Comparison of ENCODE assay signal across 13 cellular contexts in genomic region chr21:32475162-32475812, GRCh38.
A peak's percentile ranks its signal among the peaks of the same experiment; 100 is the strongest.
DNase-seq lines count a peak whose midpoint lies in the region; ATAC-seq, FAIRE-seq and TF ChIP-seq lines count a peak whose summit lies in the region.
"Had no signal": no experiment of that assay in that cellular context is flagged by ENCODE, and none has a peak within 500 bp of the region (broad histone marks: within the 10 kb centered on the region; RNA-seq: fewer than 3 reads in every experiment).

No MANE protein-coding gene starts in this region.

- peak; percentile 36 for DNase-seq in AG09319 (ENCODE audit: extremely low read depth, low read depth)
- peak; percentile 29 for DNase-seq in SK-MEL-5 (ENCODE audit: low read depth, low spot score)
- peak; percentile 81 for DNase-seq in fibroblast of peridontal ligament (ENCODE audit: extremely low read depth)
- DNase-seq in pancreas: no peak
- DNase-seq in GM13977 (ENCODE audit: low spot score): no peak
- DNase-seq in NCI-H748 treated with DMSO at 0.1 percent for 48 hours (lab: John Stamatoyannopoulos, UW): no peak
- DNase-seq: CD8-positive, alpha-beta memory T cell; natural killer cell; NCI-H526 treated with DMSO at 0.1 percent for 48 hours; SHP77 treated with DMSO at 0.1 percent for 48 hours; stimulated activated CD4-positive, alpha-beta T cell treated with anti-CD3 and anti-CD28 coated beads, Interleukin-12 subunit alpha, Interleukin-12 subunit beta, amount 100 ng/mL, for 4 hours had no signal

- intact Hi-C loops in pancreas (cut with DNase I): no loop called here

- peak; percentile 23 to 65 (median 41) for ATAC-seq in pancreas
- no peak for ATAC-seq in GM21723 (IDR thresholded peaks at IDR 0.05; ENCODE audit: unreplicated experiment)
- ATAC-seq in HG02678 (IDR thresholded peaks at IDR 0.05; ENCODE audit: unreplicated experiment): no peak
- ATAC-seq: natural killer cell had no signal

- H3K9me3 ChIP-seq in pancreas: no peaks in the 10 kb centered on the region

- WGBS in pancreas, 2 donors: 30 to 34% methylated on average over 9 of the region's 9 CpGs

- peak overlapping the region in 3 of 4 donors; percentile 23 to 68 (median 67) for H3K27ac ChIP-seq in pancreas

- TF ChIP-seq CTCF in AG09319 (IDR thresholded peaks at IDR 0.05; ENCODE audit: low read depth, low read length) (no peak), pancreas (IDR thresholded peaks at IDR 0.05) (no peak), GM13977 (IDR thresholded peaks at IDR 0.05; ENCODE audit: extremely low read depth, insufficient read depth, missing control alignments) (no peak)

- H3K36me3 ChIP-seq in pancreas: no peaks in the 10 kb centered on the region

- FAIRE-seq in pancreas (lab: Jason Lieb, UNC): no peak

- H3K4me3 ChIP-seq in pancreas: no peak overlapping the region

- H3K4me1 ChIP-seq in pancreas: peaks cover 0 to 19% (median 10%) of the 10 kb centered on the region in 3 donors

- in situ Hi-C loops in SK-MEL-5 (cut with HindIII; ENCODE audit: low pct_unique_long_range_greater_than_20kb, low sequenced_read_pairs) (no loop called here), GM13977 (cut with MboI; ENCODE audit: low pct_unique_long_range_greater_than_20kb, low sequenced_read_pairs, unreplicated experiment) (no loop called here)

- H3K27me3 ChIP-seq in pancreas: no peaks in the 10 kb centered on the region

Comparison
In these comparisons a context has a peak if more than half of its experiments do, and no peak if none do; other contexts are left out.
1. DNase-seq: peak in AG09319 (single experiment), SK-MEL-5 (single experiment) and fibroblast of peridontal ligament (single experiment); none in pancreas (0 of 6), GM13977 (single experiment) and NCI-H748 treated with DMSO at 0.1 percent for 48 hours (single experiment).
2. ATAC-seq: peak in pancreas (4 of 4); none in GM21723 (single experiment) and HG02678 (single experiment).